ENCODE assay signal across 20 cellular contexts in the genomic region with DNA sequence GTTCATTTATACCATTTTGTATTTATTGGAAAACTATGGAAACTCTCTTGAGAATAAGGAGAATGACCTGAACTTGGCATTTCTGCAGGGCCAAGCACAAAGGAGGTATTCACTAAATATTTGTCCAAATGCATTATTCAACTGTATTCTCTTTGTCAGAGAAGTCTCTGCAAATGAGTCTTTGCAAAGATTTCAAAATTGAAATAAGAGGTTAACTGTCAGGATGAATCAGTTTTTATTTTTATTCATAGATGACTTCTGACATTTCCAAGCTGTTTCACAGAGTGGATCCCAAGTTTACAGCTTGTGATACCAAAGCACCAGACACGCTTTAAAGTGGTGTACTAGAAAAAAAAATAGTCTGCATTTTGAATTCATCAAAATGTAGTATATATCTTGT.
DNase-seq lines count a peak whose midpoint lies in the region; ATAC-seq, FAIRE-seq and TF ChIP-seq lines count a peak whose summit lies in the region.
"Had no signal": no experiment of that assay in that cellular context is flagged by ENCODE, and none has a peak within 500 bp of the region (broad histone marks: within the 10 kb centered on the region; RNA-seq: fewer than 3 reads in every experiment).

No MANE protein-coding gene starts in this region.

- TF ChIP-seq CTCF in Panc1 (IDR thresholded peaks at IDR 0.05) (no peak), osteoblast (IDR thresholded peaks at IDR 0.05; ENCODE audit: extremely low read depth, low read depth, low read length) (no peak), D721Med (IDR thresholded peaks at IDR 0.05; ENCODE audit: insufficient read depth, missing control alignments) (no peak)

- POLR2A ChIA-PET in Panc1 (lab: Charles Lee) = no interaction called here

- no peak for FAIRE-seq in D721Med (lab: Jason Lieb, UNC)
- FAIRE-seq: endometrium had no signal

- CTCF ChIA-PET in Panc1 (lab: Charles Lee) = no interaction called here

- DNase-seq in COLO829 (ENCODE audit: low spot score) (peak; percentile 71), Panc1 (ENCODE audit: low read depth, low spot score) (no peak), epithelial cell of prostate (ENCODE audit: low read depth, low spot score) (no peak), osteoblast (ENCODE audit: insufficient read length, low spot score, missing footprints) (peak; percentile 14), substantia nigra (lab: John Stamatoyannopoulos, UW) (no peak), GF-D8 (lab: John Stamatoyannopoulos, UW) (no peak), D721Med (ENCODE audit: insufficient read length, low spot score) (no peak), G401 (ENCODE audit: low spot score) (no peak)
- DNase-seq: activated CD4-positive, alpha-beta memory T cell treated with anti-CD3 and anti-CD28 coated beads, Interleukin-2, amount 10 ng/mL, durations not matched to agents 7 days and 5 days; activated CD8-positive, alpha-beta memory T cell treated with anti-CD3 and anti-CD28 coated beads, Interleukin-2, amount 50 U/mL, for 4 hours; activated naive CD4-positive, alpha-beta T cell treated with Interleukin-2 at 50 U/mL for 16 hours; Caco-2; DMS79 treated with DMSO at 0.1 percent for 48 hours; NCI-H1092; NCI-H187; stimulated activated CD4-positive, alpha-beta T cell treated with anti-CD3 and anti-CD28 coated beads, Interleukin-4, amount 100 ng/mL, for 4 hours; upper lobe of right lung had no signal

- H3K9me3 ChIP-seq in Panc1 (ENCODE audit: control insufficient read depth, insufficient read depth, low read depth, low read length) = no peaks in the 10 kb centered on the region
- no peaks in the 10 kb centered on the region for H3K9me3 ChIP-seq in osteoblast (ENCODE audit: low read depth, low read length)
- H3K9me3 ChIP-seq: Caco-2, prostate gland, upper lobe of right lung had no signal

- peak overlapping the region; percentile 42 for H3K27ac ChIP-seq in Panc1 (ENCODE audit: low read length)
- peak overlapping the region; percentile 94 for H3K27ac ChIP-seq in epithelial cell of prostate
- peak overlapping the region; percentile 89 for H3K27ac ChIP-seq in osteoblast (ENCODE audit: low read depth, low read length)
- H3K27ac ChIP-seq in substantia nigra (ENCODE audit: low read depth, low read length, poor library complexity, severe bottlenecking) = no peak overlapping the region
- H3K27ac ChIP-seq: BLaER1, prostate gland, upper lobe of right lung had no signal

- intact Hi-C loops in Panc1 (cut with micrococcal nuclease; ENCODE audit: unreplicated experiment) = no loop called here

- H4K20me1 ChIP-seq in osteoblast (ENCODE audit: insufficient read depth, low read length) = peaks cover 6% of the 10 kb centered on the region

- no TSS peak for BruUV-seq in Panc1 (replicated peaks; lab: Mats Ljungman, UMichigan)

- no peak for ATAC-seq in Panc1
- ATAC-seq: upper lobe of right lung had no signal

- H3K4me2 ChIP-seq in osteoblast (ENCODE audit: insufficient read depth, low read length) = peak overlapping the region; percentile 78
- H3K4me2 ChIP-seq: BLaER1 had no signal

- no peak overlapping the region for H3K4me3 ChIP-seq in Panc1 (ENCODE audit: low read depth in 2 of 2, low read length in 2 of 2)
- no peak overlapping the region for H3K4me3 ChIP-seq in osteoblast (ENCODE audit: insufficient read depth, low read length)
- H3K4me3 ChIP-seq: BLaER1, prostate gland, upper lobe of right lung had no signal

- no peak overlapping the region for H2AFZ ChIP-seq in osteoblast (ENCODE audit: low read length)

- H3K36me3 ChIP-seq in Panc1 (ENCODE audit: control insufficient read depth, insufficient read depth, low read length) = no peaks in the 10 kb centered on the region
- H3K36me3 ChIP-seq in osteoblast (ENCODE audit: insufficient read depth, low read length) = no peaks in the 10 kb centered on the region
- H3K36me3 ChIP-seq: prostate gland had no signal

- in situ Hi-C loops in Panc1 (cut with HindIII; ENCODE audit: low pct_unique_long_range_greater_than_20kb, low sequenced_read_pairs) = no loop called here
- in situ Hi-C loops in G401 (cut with HindIII; ENCODE audit: low sequenced_read_pairs) = no loop called here

- H3K4me1 ChIP-seq in Panc1 (ENCODE audit: control insufficient read depth, insufficient read depth, low read length) = peaks cover 47% of the 10 kb centered on the region
- peaks cover 38% of the 10 kb centered on the region for H3K4me1 ChIP-seq in osteoblast (ENCODE audit: insufficient read depth, low read length)

- no peaks in the 10 kb centered on the region for H3K27me3 ChIP-seq in Panc1 (ENCODE audit: control insufficient read depth, insufficient read depth, low read length)
- no peaks in the 10 kb centered on the region for H3K27me3 ChIP-seq in osteoblast (ENCODE audit: insufficient read depth, low read length)
- H3K27me3 ChIP-seq: BLaER1, upper lobe of right lung had no signal

- peaks cover 74% of the 10 kb centered on the region for H3K79me2 ChIP-seq in osteoblast (ENCODE audit: insufficient read depth, low read length)

Comparison
In these comparisons a context has a peak if more than half of its experiments do, and no peak if none do; other contexts are left out.
1. DNase-seq: peak in COLO829 (single experiment) and osteoblast (single experiment); none in Panc1 (single experiment), epithelial cell of prostate (single experiment), substantia nigra (0 of 49), GF-D8 (single experiment), D721Med (single experiment) and G401 (single experiment).